In genomic region chr10:5813341-5814109, GRCh38 we compare ENCODE assay signal across 8 cellular contexts. TPM values are rescaled to one million over a fixed set of nuclear protein-coding genes. Genes with fewer than 3 reads are reported as not detected.
DNase-seq lines count a peak whose midpoint lies in the region; ATAC-seq and TF ChIP-seq lines count a peak whose summit lies in the region.

GDI2 (minus strand) TSS chr10:5813434; CDS start chr10:5813258, 176 bp downstream.

- ATAC-seq in GM21717 (IDR thresholded peaks at IDR 0.05; ENCODE audit: unreplicated experiment) = peak; percentile 68
- ATAC-seq in PC-3 = peak; percentile 93
- ATAC-seq in mucosa of descending colon = peak; percentile 96

- peak; percentile 100 for DNase-seq in DMS53 (lab: John Stamatoyannopoulos, UW)
- DNase-seq in Jurkat, Clone E6-1 (ENCODE audit: low read depth, low spot score) = peak; percentile 94
- DNase-seq in PC-3 = peak; percentile 89
- peak; percentile 94 for DNase-seq in activated T-cell treated with anti-CD3 and anti-CD28 coated beads for 48 hours (ENCODE audit: low read depth)
- DNase-seq in epithelial cell of prostate (ENCODE audit: low read depth, low spot score) = peak; percentile 76
- DNase-seq in mucosa of descending colon = peak; percentile 98
- peak; percentile 87 to 93 for DNase-seq in stimulated activated CD8-positive, alpha-beta memory T cell treated with anti-CD3 and anti-CD28 coated beads, Interleukin-4, amount 100 ng/mL, for 1 hour (ENCODE audit: low read depth in 2 of 2, low spot score in 1 of 2)

- H2AFZ ChIP-seq in PC-3 (ENCODE audit: low read length) = peak within 1 kb of the TSS; percentile 22; the same call in 1 of the 2 replicates

- peak within 1 kb of the TSS; percentile 99 for H3K9ac ChIP-seq in PC-3 (ENCODE audit: low read length)

- H3K79me2 ChIP-seq in PC-3 (ENCODE audit: low read length) = peaks cover 56% of the 10 kb centered on the region

- CTCF ChIA-PET in PC-3 (lab: Charles Lee) = no interaction called here

- H3K4me2 ChIP-seq in PC-3 (ENCODE audit: low read length) = peak within 1 kb of the TSS; percentile 91

- H3K4me3 ChIP-seq in Jurkat, Clone E6-1 (ENCODE audit: low read length) = peak within 1 kb of the TSS; percentile 88
- H3K4me3 ChIP-seq in PC-3 (ENCODE audit: low read length) = peak within 1 kb of the TSS; percentile 96
- peak within 1 kb of the TSS; percentile 93 for H3K4me3 ChIP-seq in mucosa of descending colon

- H3F3A ChIP-seq in PC-3 (ENCODE audit: low read length, unreplicated experiment) = no peaks in the 10 kb centered on the region

- no peaks in the 10 kb centered on the region for H3K27me3 ChIP-seq in PC-3 (ENCODE audit: low read length)

- no peaks in the 10 kb centered on the region for H3K36me3 ChIP-seq in PC-3 (ENCODE audit: low read depth, low read length)
- no peaks in the 10 kb centered on the region for H3K36me3 ChIP-seq in mucosa of descending colon (ENCODE audit: low read depth)

- POLR2A ChIA-PET in PC-3 (lab: Charles Lee; ENCODE audit: unreplicated experiment) = interaction anchor here (0.5 to 1.4 kb wide), 6 partner anchors 26 to 1058 kb away, joined by 3 to 5 read pairs (median 4); partner anchors contain the start of genes ANKRD16 and FBH1

- no peaks in the 10 kb centered on the region for H3K9me2 ChIP-seq in PC-3 (replicated peaks; ENCODE audit: low read length)

- H4K20me1 ChIP-seq in PC-3 (ENCODE audit: low read length) = peaks cover 31% of the 10 kb centered on the region

- intact Hi-C loops in PC-3 (cut with micrococcal nuclease) = loop anchor here (5.0 kb wide), 2 partner anchors 74 to 126 kb away; partner anchors contain the start of gene ANKRD16
- intact Hi-C loops in mucosa of descending colon (cut with DNase I, micrococcal nuclease) = loop anchor here in 1 of 2 donors (10.0 kb wide), 1 partner anchor 61 kb away; no protein-coding TSS in a partner anchor

- BruUV-seq in PC-3 (replicated peaks; lab: Mats Ljungman, UMichigan) = no TSS peak

- TF ChIP-seq CTCF in PC-3 (conservative IDR thresholded peaks at IDR 0.05; ENCODE audit: low read depth, low read length) = no peak
- no peak for TF ChIP-seq CTCF in mucosa of descending colon (IDR thresholded peaks at IDR 0.05)

- H3K27ac ChIP-seq in PC-3 (ENCODE audit: low read length) (peak within 1 kb of the TSS; percentile 82), epithelial cell of prostate (peak within 1 kb of the TSS; percentile 83)

- H3K4me1 ChIP-seq in PC-3 (ENCODE audit: insufficient read depth, low read length) (peaks cover 26% of the 10 kb centered on the region), mucosa of descending colon (ENCODE audit: low read depth) (peaks cover 38% of the 10 kb centered on the region)

- H3K9me3 ChIP-seq in PC-3 (ENCODE audit: low read length) (no peaks in the 10 kb centered on the region), mucosa of descending colon (no peaks in the 10 kb centered on the region)

RNA-seq across cellular contexts. Expression of gene GDI2, which starts in this region (rescaled TPM):
- 261 TPM for polyA plus RNA-seq in Jurkat, Clone E6-1 (2012; ENCODE audit: insufficient read depth, insufficient read length)
- total RNA-seq in PC-3 (2014; rRNA removed) (94.7 and 122 TPM in 2 replicates), mucosa of descending colon (100 to 1,000 TPM; 185 to 239 (median 211) TPM)

Comparison
In these comparisons a context has a peak if more than half of its experiments do, and no peak if none do; other contexts are left out.
1. Peak in every context shown above with its lines: DNase-seq, ATAC-seq, H3K4me3 ChIP-seq and H3K27ac ChIP-seq.